ENCODE assay signal across 1 cellular context in the genomic region with DNA sequence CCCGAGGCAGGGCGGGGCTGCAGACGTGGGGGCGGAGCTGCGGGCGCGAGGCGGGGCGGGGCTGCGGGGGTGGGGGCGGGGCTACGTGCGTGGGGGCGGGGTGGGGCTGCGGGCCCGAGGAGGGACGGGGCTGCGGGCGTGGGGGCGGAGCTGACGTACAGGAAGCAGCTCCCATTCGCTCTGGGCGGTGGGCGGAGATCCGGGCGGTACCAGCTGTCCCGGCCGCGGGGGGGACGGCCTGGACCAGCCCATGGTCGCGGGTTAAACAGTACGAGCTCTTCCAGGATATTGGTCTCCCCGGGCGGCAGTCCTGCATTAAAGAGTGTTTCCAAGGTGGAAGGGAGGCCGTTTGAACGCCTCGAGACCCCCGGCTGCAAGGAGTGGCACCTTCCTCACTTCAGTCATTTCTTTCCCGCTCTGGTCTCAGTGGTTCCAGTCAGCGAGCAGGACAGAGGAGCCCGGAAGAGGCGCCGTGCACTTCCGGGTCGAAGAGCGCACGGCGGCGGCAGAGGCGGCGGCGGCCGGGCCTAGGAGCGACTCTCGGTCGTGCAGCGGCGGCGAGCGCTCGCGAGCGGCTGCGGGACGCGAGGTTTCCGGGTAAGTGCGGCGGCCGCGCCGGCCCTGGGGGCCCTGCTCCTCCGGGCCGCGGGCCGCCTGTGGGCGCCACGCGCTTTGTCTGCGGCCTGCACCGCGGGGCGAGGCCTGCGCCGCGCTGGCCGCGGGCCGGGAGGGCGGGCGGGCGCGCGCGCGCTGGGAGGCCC.
TF ChIP-seq lines count a peak whose summit lies in the region.

A gene with protein sequence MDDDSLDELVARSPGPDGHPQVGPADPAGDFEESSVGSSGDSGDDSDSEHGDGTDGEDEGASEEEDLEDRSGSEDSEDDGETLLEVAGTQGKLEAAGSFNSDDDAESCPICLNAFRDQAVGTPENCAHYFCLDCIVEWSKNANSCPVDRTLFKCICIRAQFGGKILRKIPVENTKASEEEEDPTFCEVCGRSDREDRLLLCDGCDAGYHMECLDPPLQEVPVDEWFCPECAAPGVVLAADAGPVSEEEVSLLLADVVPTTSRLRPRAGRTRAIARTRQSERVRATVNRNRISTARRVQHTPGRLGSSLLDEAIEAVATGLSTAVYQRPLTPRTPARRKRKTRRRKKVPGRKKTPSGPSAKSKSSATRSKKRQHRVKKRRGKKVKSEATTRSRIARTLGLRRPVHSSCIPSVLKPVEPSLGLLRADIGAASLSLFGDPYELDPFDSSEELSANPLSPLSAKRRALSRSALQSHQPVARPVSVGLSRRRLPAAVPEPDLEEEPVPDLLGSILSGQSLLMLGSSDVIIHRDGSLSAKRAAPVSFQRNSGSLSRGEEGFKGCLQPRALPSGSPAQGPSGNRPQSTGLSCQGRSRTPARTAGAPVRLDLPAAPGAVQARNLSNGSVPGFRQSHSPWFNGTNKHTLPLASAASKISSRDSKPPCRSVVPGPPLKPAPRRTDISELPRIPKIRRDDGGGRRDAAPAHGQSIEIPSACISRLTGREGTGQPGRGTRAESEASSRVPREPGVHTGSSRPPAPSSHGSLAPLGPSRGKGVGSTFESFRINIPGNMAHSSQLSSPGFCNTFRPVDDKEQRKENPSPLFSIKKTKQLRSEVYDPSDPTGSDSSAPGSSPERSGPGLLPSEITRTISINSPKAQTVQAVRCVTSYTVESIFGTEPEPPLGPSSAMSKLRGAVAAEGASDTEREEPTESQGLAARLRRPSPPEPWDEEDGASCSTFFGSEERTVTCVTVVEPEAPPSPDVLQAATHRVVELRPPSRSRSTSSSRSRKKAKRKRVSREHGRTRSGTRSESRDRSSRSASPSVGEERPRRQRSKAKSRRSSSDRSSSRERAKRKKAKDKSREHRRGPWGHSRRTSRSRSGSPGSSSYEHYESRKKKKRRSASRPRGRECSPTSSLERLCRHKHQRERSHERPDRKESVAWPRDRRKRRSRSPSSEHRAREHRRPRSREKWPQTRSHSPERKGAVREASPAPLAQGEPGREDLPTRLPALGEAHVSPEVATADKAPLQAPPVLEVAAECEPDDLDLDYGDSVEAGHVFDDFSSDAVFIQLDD (N-terminal part only) (plus strand): TSS at position 475 of the 761 bp plus-strand sequence. CDS start 5,043 bp downstream, outside the sequence.

TF ChIP-seq in GM12878, 131 proteins besides CTCF, POLR2A, EP300 and RAD21 (continued from another document and continues in another):
- TF ChIP-seq, protein P1, sequence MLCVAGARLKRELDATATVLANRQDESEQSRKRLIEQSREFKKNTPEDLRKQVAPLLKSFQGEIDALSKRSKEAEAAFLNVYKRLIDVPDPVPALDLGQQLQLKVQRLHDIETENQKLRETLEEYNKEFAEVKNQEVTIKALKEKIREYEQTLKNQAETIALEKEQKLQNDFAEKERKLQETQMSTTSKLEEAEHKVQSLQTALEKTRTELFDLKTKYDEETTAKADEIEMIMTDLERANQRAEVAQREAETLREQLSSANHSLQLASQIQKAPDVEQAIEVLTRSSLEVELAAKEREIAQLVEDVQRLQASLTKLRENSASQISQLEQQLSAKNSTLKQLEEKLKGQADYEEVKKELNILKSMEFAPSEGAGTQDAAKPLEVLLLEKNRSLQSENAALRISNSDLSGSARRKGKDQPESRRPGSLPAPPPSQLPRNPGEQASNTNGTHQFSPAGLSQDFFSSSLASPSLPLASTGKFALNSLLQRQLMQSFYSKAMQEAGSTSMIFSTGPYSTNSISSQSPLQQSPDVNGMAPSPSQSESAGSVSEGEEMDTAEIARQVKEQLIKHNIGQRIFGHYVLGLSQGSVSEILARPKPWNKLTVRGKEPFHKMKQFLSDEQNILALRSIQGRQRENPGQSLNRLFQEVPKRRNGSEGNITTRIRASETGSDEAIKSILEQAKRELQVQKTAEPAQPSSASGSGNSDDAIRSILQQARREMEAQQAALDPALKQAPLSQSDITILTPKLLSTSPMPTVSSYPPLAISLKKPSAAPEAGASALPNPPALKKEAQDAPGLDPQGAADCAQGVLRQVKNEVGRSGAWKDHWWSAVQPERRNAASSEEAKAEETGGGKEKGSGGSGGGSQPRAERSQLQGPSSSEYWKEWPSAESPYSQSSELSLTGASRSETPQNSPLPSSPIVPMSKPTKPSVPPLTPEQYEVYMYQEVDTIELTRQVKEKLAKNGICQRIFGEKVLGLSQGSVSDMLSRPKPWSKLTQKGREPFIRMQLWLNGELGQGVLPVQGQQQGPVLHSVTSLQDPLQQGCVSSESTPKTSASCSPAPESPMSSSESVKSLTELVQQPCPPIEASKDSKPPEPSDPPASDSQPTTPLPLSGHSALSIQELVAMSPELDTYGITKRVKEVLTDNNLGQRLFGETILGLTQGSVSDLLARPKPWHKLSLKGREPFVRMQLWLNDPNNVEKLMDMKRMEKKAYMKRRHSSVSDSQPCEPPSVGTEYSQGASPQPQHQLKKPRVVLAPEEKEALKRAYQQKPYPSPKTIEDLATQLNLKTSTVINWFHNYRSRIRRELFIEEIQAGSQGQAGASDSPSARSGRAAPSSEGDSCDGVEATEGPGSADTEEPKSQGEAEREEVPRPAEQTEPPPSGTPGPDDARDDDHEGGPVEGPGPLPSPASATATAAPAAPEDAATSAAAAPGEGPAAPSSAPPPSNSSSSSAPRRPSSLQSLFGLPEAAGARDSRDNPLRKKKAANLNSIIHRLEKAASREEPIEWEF (IDR thresholded peaks at IDR 0.05; ENCODE audit: insufficient replicate concordance, low read depth, low read length): no peak
- TF ChIP-seq LARP7 (IDR thresholded peaks at IDR 0.05) (peak; percentile 88; the same call in 1 of the 2 replicates), TCF7 (IDR thresholded peaks at IDR 0.05; ENCODE audit: borderline replicate concordance) (no peak), TAF1 (IDR thresholded peaks at IDR 0.05; ENCODE audit: borderline replicate concordance, low read depth, low read length) (peak; percentile 97), RELA (IDR thresholded peaks at IDR 0.05; ENCODE audit: borderline replicate concordance, partially characterized antibody) (peak; percentile 91), ZNF24 (IDR thresholded peaks at IDR 0.05) (peak; percentile 69), DPF2 (IDR thresholded peaks at IDR 0.05) (peak; percentile 64; the same call in 1 of the 2 replicates), SMC3 (IDR thresholded peaks at IDR 0.05; ENCODE audit: borderline replicate concordance, low read length) (no peak), CBFB (IDR thresholded peaks at IDR 0.05; ENCODE audit: low read depth) (peak; percentile 81), IKZF1 (conservative IDR thresholded peaks at IDR 0.05) (peak; percentile 76), BHLHE40 (IDR thresholded peaks at IDR 0.05; ENCODE audit: borderline replicate concordance in 1 of 2, low read depth in 2 of 2, low read length in 1 of 2) (peak; percentile 99), HDAC2 (IDR thresholded peaks at IDR 0.05) (no peak), HCFC1 (IDR thresholded peaks at IDR 0.05; ENCODE audit: low read length) (peak; percentile 67), TCF12 (IDR thresholded peaks at IDR 0.05; ENCODE audit: low read depth, low read length) (0 out of 2 replicates have a peak, but pooled peaks have one; percentile 7), STAT3 (IDR thresholded peaks at IDR 0.05; ENCODE audit: low read depth, low read length) (no peak), FOS (IDR thresholded peaks at IDR 0.05; ENCODE audit: borderline replicate concordance, extremely low read depth, insufficient read length) (no peak), FOXM1 (IDR thresholded peaks at IDR 0.05; ENCODE audit: low read depth, low read length) (no peak; the same call in 1 of the 2 replicates), POLR2AphosphoS2 (IDR thresholded peaks at IDR 0.05; ENCODE audit: low read depth, low read length) (no peak)
- TF ChIP-seq, protein P2, sequence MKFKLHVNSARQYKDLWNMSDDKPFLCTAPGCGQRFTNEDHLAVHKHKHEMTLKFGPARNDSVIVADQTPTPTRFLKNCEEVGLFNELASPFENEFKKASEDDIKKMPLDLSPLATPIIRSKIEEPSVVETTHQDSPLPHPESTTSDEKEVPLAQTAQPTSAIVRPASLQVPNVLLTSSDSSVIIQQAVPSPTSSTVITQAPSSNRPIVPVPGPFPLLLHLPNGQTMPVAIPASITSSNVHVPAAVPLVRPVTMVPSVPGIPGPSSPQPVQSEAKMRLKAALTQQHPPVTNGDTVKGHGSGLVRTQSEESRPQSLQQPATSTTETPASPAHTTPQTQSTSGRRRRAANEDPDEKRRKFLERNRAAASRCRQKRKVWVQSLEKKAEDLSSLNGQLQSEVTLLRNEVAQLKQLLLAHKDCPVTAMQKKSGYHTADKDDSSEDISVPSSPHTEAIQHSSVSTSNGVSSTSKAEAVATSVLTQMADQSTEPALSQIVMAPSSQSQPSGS (IDR thresholded peaks at IDR 0.05; ENCODE audit: low read length): no peak
- TF ChIP-seq, protein P3, sequence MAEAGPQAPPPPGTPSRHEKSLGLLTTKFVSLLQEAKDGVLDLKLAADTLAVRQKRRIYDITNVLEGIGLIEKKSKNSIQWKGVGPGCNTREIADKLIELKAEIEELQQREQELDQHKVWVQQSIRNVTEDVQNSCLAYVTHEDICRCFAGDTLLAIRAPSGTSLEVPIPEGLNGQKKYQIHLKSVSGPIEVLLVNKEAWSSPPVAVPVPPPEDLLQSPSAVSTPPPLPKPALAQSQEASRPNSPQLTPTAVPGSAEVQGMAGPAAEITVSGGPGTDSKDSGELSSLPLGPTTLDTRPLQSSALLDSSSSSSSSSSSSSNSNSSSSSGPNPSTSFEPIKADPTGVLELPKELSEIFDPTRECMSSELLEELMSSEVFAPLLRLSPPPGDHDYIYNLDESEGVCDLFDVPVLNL (IDR thresholded peaks at IDR 0.05; ENCODE audit: low read depth, low read length): peak; percentile 84
- TF ChIP-seq, protein P4, sequence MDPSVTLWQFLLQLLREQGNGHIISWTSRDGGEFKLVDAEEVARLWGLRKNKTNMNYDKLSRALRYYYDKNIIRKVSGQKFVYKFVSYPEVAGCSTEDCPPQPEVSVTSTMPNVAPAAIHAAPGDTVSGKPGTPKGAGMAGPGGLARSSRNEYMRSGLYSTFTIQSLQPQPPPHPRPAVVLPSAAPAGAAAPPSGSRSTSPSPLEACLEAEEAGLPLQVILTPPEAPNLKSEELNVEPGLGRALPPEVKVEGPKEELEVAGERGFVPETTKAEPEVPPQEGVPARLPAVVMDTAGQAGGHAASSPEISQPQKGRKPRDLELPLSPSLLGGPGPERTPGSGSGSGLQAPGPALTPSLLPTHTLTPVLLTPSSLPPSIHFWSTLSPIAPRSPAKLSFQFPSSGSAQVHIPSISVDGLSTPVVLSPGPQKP (IDR thresholded peaks at IDR 0.05; ENCODE audit: low read depth, low read length): peak; percentile 60
- TF ChIP-seq, protein P5, sequence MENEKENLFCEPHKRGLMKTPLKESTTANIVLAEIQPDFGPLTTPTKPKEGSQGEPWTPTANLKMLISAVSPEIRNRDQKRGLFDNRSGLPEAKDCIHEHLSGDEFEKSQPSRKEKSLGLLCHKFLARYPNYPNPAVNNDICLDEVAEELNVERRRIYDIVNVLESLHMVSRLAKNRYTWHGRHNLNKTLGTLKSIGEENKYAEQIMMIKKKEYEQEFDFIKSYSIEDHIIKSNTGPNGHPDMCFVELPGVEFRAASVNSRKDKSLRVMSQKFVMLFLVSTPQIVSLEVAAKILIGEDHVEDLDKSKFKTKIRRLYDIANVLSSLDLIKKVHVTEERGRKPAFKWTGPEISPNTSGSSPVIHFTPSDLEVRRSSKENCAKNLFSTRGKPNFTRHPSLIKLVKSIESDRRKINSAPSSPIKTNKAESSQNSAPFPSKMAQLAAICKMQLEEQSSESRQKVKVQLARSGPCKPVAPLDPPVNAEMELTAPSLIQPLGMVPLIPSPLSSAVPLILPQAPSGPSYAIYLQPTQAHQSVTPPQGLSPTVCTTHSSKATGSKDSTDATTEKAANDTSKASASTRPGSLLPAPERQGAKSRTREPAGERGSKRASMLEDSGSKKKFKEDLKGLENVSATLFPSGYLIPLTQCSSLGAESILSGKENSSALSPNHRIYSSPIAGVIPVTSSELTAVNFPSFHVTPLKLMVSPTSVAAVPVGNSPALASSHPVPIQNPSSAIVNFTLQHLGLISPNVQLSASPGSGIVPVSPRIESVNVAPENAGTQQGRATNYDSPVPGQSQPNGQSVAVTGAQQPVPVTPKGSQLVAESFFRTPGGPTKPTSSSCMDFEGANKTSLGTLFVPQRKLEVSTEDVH (IDR thresholded peaks at IDR 0.05; ENCODE audit: low read depth, partially characterized antibody): peak; percentile 94
- TF ChIP-seq, protein P6, sequence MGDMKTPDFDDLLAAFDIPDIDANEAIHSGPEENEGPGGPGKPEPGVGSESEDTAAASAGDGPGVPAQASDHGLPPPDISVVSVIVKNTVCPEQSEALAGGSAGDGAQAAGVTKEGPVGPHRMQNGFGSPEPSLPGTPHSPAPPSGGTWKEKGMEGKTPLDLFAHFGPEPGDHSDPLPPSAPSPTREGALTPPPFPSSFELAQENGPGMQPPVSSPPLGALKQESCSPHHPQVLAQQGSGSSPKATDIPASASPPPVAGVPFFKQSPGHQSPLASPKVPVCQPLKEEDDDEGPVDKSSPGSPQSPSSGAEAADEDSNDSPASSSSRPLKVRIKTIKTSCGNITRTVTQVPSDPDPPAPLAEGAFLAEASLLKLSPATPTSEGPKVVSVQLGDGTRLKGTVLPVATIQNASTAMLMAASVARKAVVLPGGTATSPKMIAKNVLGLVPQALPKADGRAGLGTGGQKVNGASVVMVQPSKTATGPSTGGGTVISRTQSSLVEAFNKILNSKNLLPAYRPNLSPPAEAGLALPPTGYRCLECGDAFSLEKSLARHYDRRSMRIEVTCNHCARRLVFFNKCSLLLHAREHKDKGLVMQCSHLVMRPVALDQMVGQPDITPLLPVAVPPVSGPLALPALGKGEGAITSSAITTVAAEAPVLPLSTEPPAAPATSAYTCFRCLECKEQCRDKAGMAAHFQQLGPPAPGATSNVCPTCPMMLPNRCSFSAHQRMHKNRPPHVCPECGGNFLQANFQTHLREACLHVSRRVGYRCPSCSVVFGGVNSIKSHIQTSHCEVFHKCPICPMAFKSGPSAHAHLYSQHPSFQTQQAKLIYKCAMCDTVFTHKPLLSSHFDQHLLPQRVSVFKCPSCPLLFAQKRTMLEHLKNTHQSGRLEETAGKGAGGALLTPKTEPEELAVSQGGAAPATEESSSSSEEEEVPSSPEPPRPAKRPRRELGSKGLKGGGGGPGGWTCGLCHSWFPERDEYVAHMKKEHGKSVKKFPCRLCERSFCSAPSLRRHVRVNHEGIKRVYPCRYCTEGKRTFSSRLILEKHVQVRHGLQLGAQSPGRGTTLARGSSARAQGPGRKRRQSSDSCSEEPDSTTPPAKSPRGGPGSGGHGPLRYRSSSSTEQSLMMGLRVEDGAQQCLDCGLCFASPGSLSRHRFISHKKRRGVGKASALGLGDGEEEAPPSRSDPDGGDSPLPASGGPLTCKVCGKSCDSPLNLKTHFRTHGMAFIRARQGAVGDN (IDR thresholded peaks at IDR 0.05): no peak; the same call in 1 of the 2 replicates
- TF ChIP-seq, protein P7, sequence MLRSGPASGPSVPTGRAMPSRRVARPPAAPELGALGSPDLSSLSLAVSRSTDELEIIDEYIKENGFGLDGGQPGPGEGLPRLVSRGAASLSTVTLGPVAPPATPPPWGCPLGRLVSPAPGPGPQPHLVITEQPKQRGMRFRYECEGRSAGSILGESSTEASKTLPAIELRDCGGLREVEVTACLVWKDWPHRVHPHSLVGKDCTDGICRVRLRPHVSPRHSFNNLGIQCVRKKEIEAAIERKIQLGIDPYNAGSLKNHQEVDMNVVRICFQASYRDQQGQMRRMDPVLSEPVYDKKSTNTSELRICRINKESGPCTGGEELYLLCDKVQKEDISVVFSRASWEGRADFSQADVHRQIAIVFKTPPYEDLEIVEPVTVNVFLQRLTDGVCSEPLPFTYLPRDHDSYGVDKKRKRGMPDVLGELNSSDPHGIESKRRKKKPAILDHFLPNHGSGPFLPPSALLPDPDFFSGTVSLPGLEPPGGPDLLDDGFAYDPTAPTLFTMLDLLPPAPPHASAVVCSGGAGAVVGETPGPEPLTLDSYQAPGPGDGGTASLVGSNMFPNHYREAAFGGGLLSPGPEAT (IDR thresholded peaks at IDR 0.05; ENCODE audit: low read depth): peak; percentile 95
